Comparison of ENCODE assay signal across 9 cellular contexts in genomic region chr7:25862993-25863726, GRCh38.
DNase-seq lines count a peak whose midpoint lies in the region; TF ChIP-seq lines count a peak whose summit lies in the region.
"Had no signal": no experiment of that assay in that cellular context is flagged by ENCODE, and none has a peak within 500 bp of the region (broad histone marks: within the 10 kb centered on the region; RNA-seq: fewer than 3 reads in every experiment).

No MANE protein-coding gene starts in this region.

- H3K27me3 Mint-ChIP-seq in neural crest cell (ENCODE audit: low read depth): peaks cover 36% of the 10 kb centered on the region

- no peaks in the 10 kb centered on the region for H3K9me3 Mint-ChIP-seq in neural crest cell

- H3K27me3 ChIP-seq in adipocyte (replicated peaks; ENCODE audit: control insufficient read depth, insufficient read depth, low read length): peaks cover 50% of the 10 kb centered on the region

- H3K36me3 ChIP-seq in adipocyte (ENCODE audit: control insufficient read depth, insufficient read depth, low read length, severe bottlenecking): no peaks in the 10 kb centered on the region
- H3K36me3 ChIP-seq: heart left ventricle had no signal

- H3K4me3 ChIP-seq in adipocyte (ENCODE audit: low read length): peak overlapping the region; percentile 48

- H3K9me3 ChIP-seq in adipocyte (ENCODE audit: control insufficient read depth, low read length): no peaks in the 10 kb centered on the region

- H3K9ac ChIP-seq in adipocyte (ENCODE audit: low read length): no peak overlapping the region

- TF ChIP-seq CTCF in neural crest cell (conservative IDR thresholded peaks at IDR 0.05): no peak

- peaks cover 2% of the 10 kb centered on the region for H3K36me3 Mint-ChIP-seq in neural crest cell (ENCODE audit: low read depth)

- peak overlapping the region; percentile 85 for H3K4me3 Mint-ChIP-seq in neural crest cell

- H3K27ac Mint-ChIP-seq in neural crest cell (ENCODE audit: unreplicated experiment): no peak overlapping the region

- peaks cover 12% of the 10 kb centered on the region for H3K4me1 Mint-ChIP-seq in neural crest cell

- H3K4me1 ChIP-seq in adipocyte (ENCODE audit: control insufficient read depth, insufficient read depth, low read length): no peaks in the 10 kb centered on the region

- peak; percentile 58 for DNase-seq in DMS153 treated with DMSO at 0.1 percent for 48 hours (lab: John Stamatoyannopoulos, UW; ENCODE audit: unreplicated experiment)
- no peak for DNase-seq in DMS153 (lab: John Stamatoyannopoulos, UW)
- DNase-seq in NCI-H146 treated with DMSO at 0.1 percent for 48 hours (lab: John Stamatoyannopoulos, UW; ENCODE audit: unreplicated experiment): peak; percentile 56
- DNase-seq in adipocyte (ENCODE audit: low read depth): no peak
- DNase-seq in neural crest cell (ENCODE audit: low read depth, low spot score): no peak
- no peak for DNase-seq in ecto neural progenitor cell (ENCODE audit: low spot score)
- no peak for DNase-seq in NCI-H1436 treated with DMSO at 0.1 percent for 48 hours (lab: John Stamatoyannopoulos, UW)
- DNase-seq in KG1 (lab: John Stamatoyannopoulos, UW): no peak

Comparison
In these comparisons a context has a peak if more than half of its experiments do, and no peak if none do; other contexts are left out.
1. DNase-seq: peak in DMS153 treated with DMSO at 0.1 percent for 48 hours (single experiment) and NCI-H146 treated with DMSO at 0.1 percent for 48 hours (single experiment); none in DMS153 (single experiment), adipocyte (single experiment), neural crest cell (single experiment), ecto neural progenitor cell (single experiment), NCI-H1436 treated with DMSO at 0.1 percent for 48 hours (single experiment) and KG1 (single experiment).